In the genomic region with DNA sequence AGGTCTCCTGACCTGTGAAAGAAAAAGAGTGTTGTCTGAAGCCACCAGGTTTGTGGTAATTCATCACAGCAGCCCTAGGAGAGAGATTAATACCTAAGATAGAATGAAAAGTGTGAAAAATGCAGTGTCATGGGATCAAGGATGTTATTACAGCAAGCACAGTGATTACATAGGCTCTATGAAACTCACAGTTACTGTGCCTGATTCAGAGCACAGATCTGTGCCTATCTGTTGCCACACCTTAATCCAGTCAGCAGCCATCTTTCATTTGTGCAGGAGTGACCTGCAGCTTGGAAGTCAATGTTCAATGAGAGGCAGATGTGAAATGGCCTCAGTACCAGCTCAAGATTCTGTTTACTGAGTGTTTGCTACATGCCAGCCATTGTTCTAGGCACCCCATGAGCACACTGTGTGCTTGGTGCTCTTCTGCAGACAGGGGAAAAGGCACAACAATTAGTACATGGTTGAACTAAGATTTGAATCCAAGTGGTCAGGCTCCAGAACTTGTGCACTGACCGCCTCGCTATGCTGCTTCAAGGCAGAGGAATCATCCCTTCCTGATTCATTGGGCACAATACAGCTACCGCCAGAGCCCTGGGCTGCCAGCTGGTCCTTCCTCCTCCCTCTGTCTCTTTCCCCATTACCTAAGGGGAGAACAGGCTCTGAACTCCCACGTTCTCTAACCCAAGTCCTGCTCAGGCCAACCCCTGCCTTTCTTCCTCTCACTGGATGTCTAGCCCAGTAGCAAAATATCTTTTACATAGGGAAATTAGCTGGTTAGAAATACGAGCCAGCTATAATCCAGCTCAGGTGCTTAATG, we compare ENCODE assay signal across 15 cellular contexts. TPM values are rescaled to one million over a fixed set of nuclear protein-coding genes. Genes with fewer than 3 reads are reported as not detected.
DNase-seq lines count a peak whose midpoint lies in the region; ATAC-seq and TF ChIP-seq lines count a peak whose summit lies in the region.
"Had no signal": no experiment of that assay in that cellular context is flagged by ENCODE, and none has a peak within 500 bp of the region (broad histone marks: within the 10 kb centered on the region; RNA-seq: fewer than 3 reads in every experiment).

No MANE protein-coding gene starts in this region.

- no peak for DNase-seq in GM23338 (ENCODE audit: low spot score)
- no peak for DNase-seq in OCI-LY7 (ENCODE audit: low spot score)
- no peak for DNase-seq in mucosa of descending colon
- DNase-seq in middle frontal gyrus (ENCODE audit: extremely low spot score, low spot score), result no peak
- DNase-seq in GM19238 (ENCODE audit: insufficient read length, low spot score), result no peak
- DNase-seq: activated CD8-positive, alpha-beta memory T cell treated with anti-CD3 and anti-CD28 coated beads for 24 hours; CD4-positive, CD25-positive, alpha-beta regulatory T cell; heart right ventricle; NCI-H2227 treated with DMSO at 0.1 percent for 48 hours; SW 1271 had no signal

- no peaks in the 10 kb centered on the region for H3K36me3 Mint-ChIP-seq in GM23338 (ENCODE audit: low read depth)
- H3K36me3 Mint-ChIP-seq: CD4-positive, CD25-positive, alpha-beta regulatory T cell; mesothelial cell of epicardium had no signal

- no peaks in the 10 kb centered on the region for H3K36me3 ChIP-seq in GM23338 (ENCODE audit: insufficient read depth)
- no peaks in the 10 kb centered on the region for H3K36me3 ChIP-seq in OCI-LY7 (ENCODE audit: insufficient read depth, low read length)
- no peaks in the 10 kb centered on the region for H3K36me3 ChIP-seq in mucosa of descending colon (ENCODE audit: low read depth)
- H3K36me3 ChIP-seq: heart right ventricle had no signal

- H3K27ac ChIP-seq in GM23338 (ENCODE audit: low read depth) (no peak overlapping the region), OCI-LY7 (ENCODE audit: low read depth, low read length, poor library complexity, severe bottlenecking) (no peak overlapping the region)
- H3K27ac ChIP-seq: heart right ventricle had no signal

- H3K27me3 ChIP-seq in GM23338 (ENCODE audit: insufficient read depth), result no peaks in the 10 kb centered on the region

- peaks cover 5% of the 10 kb centered on the region; the same call in 2 of the 3 replicates for H3K4me1 Mint-ChIP-seq in GM23338

- H3K9me3 ChIP-seq in OCI-LY7 (ENCODE audit: low read length) (no peaks in the 10 kb centered on the region), mucosa of descending colon (no peaks in the 10 kb centered on the region)
- H3K9me3 ChIP-seq: heart right ventricle had no signal

- CTCF ChIA-PET in OCI-LY7 (lab: Charles Lee; ENCODE audit: unreplicated experiment), result no interaction called here

- no peaks in the 10 kb centered on the region for H4K20me1 ChIP-seq in GM23338 (replicated peaks; ENCODE audit: insufficient read depth)
- H4K20me1 ChIP-seq in OCI-LY7 (ENCODE audit: insufficient read depth, low read length), result no peaks in the 10 kb centered on the region

- no peak overlapping the region for H3K4me3 ChIP-seq in GM23338
- no peak overlapping the region for H3K4me3 ChIP-seq in OCI-LY7 (ENCODE audit: low read depth, low read length, poor library complexity, severe bottlenecking)
- no peak overlapping the region for H3K4me3 ChIP-seq in mucosa of descending colon
- H3K4me3 ChIP-seq: heart right ventricle had no signal

- H3K4me1 ChIP-seq in GM23338 (ENCODE audit: insufficient read depth), result no peaks in the 10 kb centered on the region
- peaks cover 12% of the 10 kb centered on the region for H3K4me1 ChIP-seq in OCI-LY7 (ENCODE audit: insufficient read depth, low read length, poor library complexity, severe bottlenecking)
- peaks cover 9% of the 10 kb centered on the region for H3K4me1 ChIP-seq in mucosa of descending colon (ENCODE audit: low read depth)
- H3K4me1 ChIP-seq: heart right ventricle had no signal

- H3K27me3 Mint-ChIP-seq in GM23338 (ENCODE audit: insufficient read depth, low read depth, poor library complexity), result no peaks in the 10 kb centered on the region
- H3K27me3 Mint-ChIP-seq: stimulated activated naive CD8-positive, alpha-beta T cell treated with anti-CD3 and anti-CD28 coated beads, Interleukin-15, Interleukin-2, amounts not matched to agents 100 ng/mL and 50 ng/mL, for 24 hours had no signal

- H3K4me2 ChIP-seq in GM23338 (no peak overlapping the region), OCI-LY7 (ENCODE audit: low read length) (peak overlapping the region; percentile 18; the same call in 1 of the 2 replicates)

- peak; percentile 29 for ATAC-seq in GM19043 (IDR thresholded peaks at IDR 0.05; ENCODE audit: low read depth, unreplicated experiment)
- peak; percentile 23; the same call in 2 of the 3 replicates for ATAC-seq in GM23338
- ATAC-seq in mucosa of descending colon, result peak; percentile 24
- no peak for ATAC-seq in HG03460 (IDR thresholded peaks at IDR 0.05; ENCODE audit: unreplicated experiment)
- ATAC-seq: heart right ventricle had no signal

- H3F3A ChIP-seq in GM23338 (replicated peaks; ENCODE audit: low read depth), result no peaks in the 10 kb centered on the region

- peak overlapping the region; percentile 13; the same call in 1 of the 2 replicates for H3K27ac Mint-ChIP-seq in GM23338
- H3K27ac Mint-ChIP-seq: CD4-positive, CD25-positive, alpha-beta regulatory T cell; dendritic cell treated with granulocyte-macrophage colony-stimulating factor and Interleukin-4, amounts not matched to agents 40 ng/mL and 50 ng/mL, for 4 days; mesothelial cell of epicardium; stimulated activated naive CD8-positive, alpha-beta T cell treated with anti-CD3 and anti-CD28 coated beads, Interleukin-15, Interleukin-2, amounts not matched to agents 100 ng/mL and 50 ng/mL, for 24 hours had no signal

- POLR2A ChIA-PET in OCI-LY7 (lab: Charles Lee), result interaction anchor here (0.6 to 2.2 kb wide), 5 partner anchors 8 to 848 kb away, joined by 3 to 6 read pairs (median 4); no protein-coding TSS in a partner anchor

- H2AFZ ChIP-seq in GM23338 (peak overlapping the region; percentile 56; the same call in 1 of the 2 replicates), OCI-LY7 (ENCODE audit: low read length) (peak overlapping the region; percentile 35)

- TF ChIP-seq CTCF in GM23338 (conservative IDR thresholded peaks at IDR 0.05; ENCODE audit: low read depth in 2 of 2) (no peak), OCI-LY7 (conservative IDR thresholded peaks at IDR 0.05; ENCODE audit: low read length) (no peak), mucosa of descending colon (IDR thresholded peaks at IDR 0.05) (no peak)

- no peaks in the 10 kb centered on the region for H3K9me3 Mint-ChIP-seq in GM23338
- H3K9me3 Mint-ChIP-seq: CD4-positive, CD25-positive, alpha-beta regulatory T cell; dendritic cell treated with granulocyte-macrophage colony-stimulating factor and Interleukin-4, amounts not matched to agents 40 ng/mL and 50 ng/mL, for 4 days; mesothelial cell of epicardium; stimulated activated naive CD8-positive, alpha-beta T cell treated with anti-CD3 and anti-CD28 coated beads, Interleukin-15, Interleukin-2, amounts not matched to agents 100 ng/mL and 50 ng/mL, for 24 hours had no signal

- H3K9me2 ChIP-seq in GM23338 (ENCODE audit: insufficient read depth) (no peaks in the 10 kb centered on the region), OCI-LY7 (ENCODE audit: insufficient read depth, low read length) (no peaks in the 10 kb centered on the region)

- intact Hi-C loops in OCI-LY7 (cut with micrococcal nuclease; ENCODE audit: unreplicated experiment), result no loop called here
- intact Hi-C loops in mucosa of descending colon (cut with DNase I, micrococcal nuclease), result no loop called here

- H3K4me3 Mint-ChIP-seq in GM23338, result no peak overlapping the region
- H3K4me3 Mint-ChIP-seq: CD4-positive, CD25-positive, alpha-beta regulatory T cell; dendritic cell treated with granulocyte-macrophage colony-stimulating factor and Interleukin-4, amounts not matched to agents 40 ng/mL and 50 ng/mL, for 4 days; mesothelial cell of epicardium; stimulated activated naive CD8-positive, alpha-beta T cell treated with anti-CD3 and anti-CD28 coated beads, Interleukin-15, Interleukin-2, amounts not matched to agents 100 ng/mL and 50 ng/mL, for 24 hours had no signal

- no TSS peak for BruUV-seq in OCI-LY7 (replicated peaks; lab: Mats Ljungman, UMichigan)

- H3K79me2 ChIP-seq in GM23338 (replicated peaks; ENCODE audit: insufficient read depth) (no peaks in the 10 kb centered on the region), OCI-LY7 (ENCODE audit: insufficient read depth, low read depth, low read length) (no peaks in the 10 kb centered on the region)

RNA-seq across cellular contexts. Expression of a gene that starts 56.2 kb away (rescaled TPM):
- 19.1 and 24.9 TPM in 2 replicates for total RNA-seq in GM23338 (2014; rRNA removed; shearing (Covaris generic))
- polyA plus RNA-seq in GM23338 (2016; fragmentation: Nextera tagmentation; extraction: Ambion mirVana), result 15.8 and 17.0 TPM in 2 replicates
- 55.9 and 72.4 TPM in 2 replicates for total RNA-seq in OCI-LY7 (2014; rRNA removed; shearing (Covaris generic))
- total RNA-seq in OCI-LY7 (2022) (69.0 and 74.6 TPM in 2 replicates), mucosa of descending colon (10 to 100 TPM in 1 of 3 donors, 1 to 10 TPM in 2; 1.2 to 12.7 (median 2.5) TPM)
